ENCODE assay signal across 1 cellular context in genomic region chr17:57584050-57584551, GRCh38.
TF ChIP-seq lines count a peak whose summit lies in the region.

No MANE protein-coding gene starts in this region.

TF ChIP-seq in SK-N-SH, 30 proteins besides CTCF, POLR2A, EP300 and RAD21 (continued from another document):
- TF ChIP-seq MEF2A (IDR thresholded peaks at IDR 0.05; ENCODE audit: borderline replicate concordance, low read depth) (no peak), REST (IDR thresholded peaks at IDR 0.05; ENCODE audit: low read depth, low read length) (no peak), TCF12 (IDR thresholded peaks at IDR 0.05) (peak; percentile 58), JUND (IDR thresholded peaks at IDR 0.05) (no peak), TAF1 (IDR thresholded peaks at IDR 0.05; ENCODE audit: borderline replicate concordance, low read depth, low read length) (no peak), POLR2AphosphoS5 (IDR thresholded peaks at IDR 0.05; ENCODE audit: low read depth, low read length) (peak; percentile 55; the same call in 1 of the 2 replicates), RFX5 (IDR thresholded peaks at IDR 0.05; ENCODE audit: low read length) (no peak), GABPA (IDR thresholded peaks at IDR 0.05; ENCODE audit: low read depth) (no peak)
- TF ChIP-seq, protein P1, sequence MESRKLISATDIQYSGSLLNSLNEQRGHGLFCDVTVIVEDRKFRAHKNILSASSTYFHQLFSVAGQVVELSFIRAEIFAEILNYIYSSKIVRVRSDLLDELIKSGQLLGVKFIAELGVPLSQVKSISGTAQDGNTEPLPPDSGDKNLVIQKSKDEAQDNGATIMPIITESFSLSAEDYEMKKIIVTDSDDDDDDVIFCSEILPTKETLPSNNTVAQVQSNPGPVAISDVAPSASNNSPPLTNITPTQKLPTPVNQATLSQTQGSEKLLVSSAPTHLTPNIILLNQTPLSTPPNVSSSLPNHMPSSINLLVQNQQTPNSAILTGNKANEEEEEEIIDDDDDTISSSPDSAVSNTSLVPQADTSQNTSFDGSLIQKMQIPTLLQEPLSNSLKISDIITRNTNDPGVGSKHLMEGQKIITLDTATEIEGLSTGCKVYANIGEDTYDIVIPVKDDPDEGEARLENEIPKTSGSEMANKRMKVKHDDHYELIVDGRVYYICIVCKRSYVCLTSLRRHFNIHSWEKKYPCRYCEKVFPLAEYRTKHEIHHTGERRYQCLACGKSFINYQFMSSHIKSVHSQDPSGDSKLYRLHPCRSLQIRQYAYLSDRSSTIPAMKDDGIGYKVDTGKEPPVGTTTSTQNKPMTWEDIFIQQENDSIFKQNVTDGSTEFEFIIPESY (IDR thresholded peaks at IDR 0.05; ENCODE audit: borderline replicate concordance, low read depth), result no peak
